Comparison of ENCODE assay signal across 14 cellular contexts in the genomic region with DNA sequence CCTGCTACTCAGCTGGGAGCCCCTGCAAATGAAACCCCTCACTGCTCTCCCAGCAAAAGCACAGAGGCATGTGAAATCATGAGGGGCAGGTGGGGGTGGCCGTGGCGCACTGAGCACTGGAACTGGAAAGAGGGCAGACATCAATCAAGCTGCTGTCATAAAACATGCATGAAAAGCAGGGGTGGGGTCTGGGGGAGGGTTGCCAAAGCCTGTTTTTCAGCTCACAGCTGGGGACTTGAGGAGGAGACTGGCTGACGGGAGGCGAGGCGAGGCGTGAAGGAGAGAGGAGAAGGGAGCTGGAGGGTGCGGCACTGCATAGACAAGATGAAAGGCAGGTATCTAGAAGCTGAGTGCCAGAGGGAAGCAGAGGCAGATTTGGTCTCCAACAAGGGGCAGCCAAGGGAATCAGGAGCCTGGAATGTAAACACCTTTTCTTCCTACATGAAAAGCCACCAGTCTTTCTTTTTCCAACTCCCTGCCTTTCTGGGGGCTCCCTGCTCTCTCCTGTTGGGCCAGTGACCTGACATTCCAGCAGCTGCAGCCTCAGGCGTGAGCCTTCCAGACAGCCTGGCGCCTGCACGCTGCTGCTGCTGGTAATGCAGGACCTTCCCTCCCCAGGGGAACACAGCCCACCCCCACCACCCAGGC.
DNase-seq lines count a peak whose midpoint lies in the region; ATAC-seq, FAIRE-seq and TF ChIP-seq lines count a peak whose summit lies in the region.
"Had no signal": no experiment of that assay in that cellular context is flagged by ENCODE, and none has a peak within 500 bp of the region (broad histone marks: within the 10 kb centered on the region; RNA-seq: fewer than 3 reads in every experiment).

No MANE protein-coding gene starts in this region.

- ATAC-seq in GM21576 (IDR thresholded peaks at IDR 0.05; ENCODE audit: unreplicated experiment), result no peak
- no peak for ATAC-seq in stimulated activated naive B cell treated with anti-CD40 and anti-IgM and Interleukin-4, amounts not matched to agents 10 μg/mL and 1 μg/mL and 100 μg/mL, for 72 hours (replicated peaks)
- ATAC-seq: A549 had no signal

- peak overlapping the region; percentile 19 for H3K4me2 ChIP-seq in astrocyte (ENCODE audit: low read length)
- H3K4me2 ChIP-seq: A549 had no signal

- peaks cover 37% of the 10 kb centered on the region for H3K27me3 Mint-ChIP-seq in astrocyte (ENCODE audit: low read depth, unreplicated experiment)
- H3K27me3 Mint-ChIP-seq in stimulated activated naive B cell treated with anti-CD40 and anti-IgM and Interleukin-4, amounts not matched to agents 10 μg/mL and 1 μg/mL and 100 μg/mL, for 72 hours, result peaks cover 39 to 78% of the 10 kb centered on the region in 2 donors

- H3K79me2 ChIP-seq in astrocyte (ENCODE audit: insufficient read depth, low read length), result no peaks in the 10 kb centered on the region
- H3K79me2 ChIP-seq: parathyroid adenoma had no signal

- no peak overlapping the region for H3K27ac ChIP-seq in astrocyte (ENCODE audit: low read depth, low read length)
- H3K27ac ChIP-seq: A549, parathyroid adenoma, upper lobe of left lung had no signal

- peaks cover 24% of the 10 kb centered on the region for H3K27me3 ChIP-seq in astrocyte (ENCODE audit: insufficient read depth, low read length)
- H3K27me3 ChIP-seq: upper lobe of left lung had no signal

- DNase-seq in SHP77 treated with DMSO at 0.1 percent for 48 hours (lab: John Stamatoyannopoulos, UW) (peak; percentile 22), SHP77 (lab: John Stamatoyannopoulos, UW) (no peak), astrocyte (ENCODE audit: low read depth) (no peak), kidney glomerular epithelial cell (lab: John Stamatoyannopoulos, UW) (peak; percentile 27), NAMALWA (ENCODE audit: low spot score) (no peak)
- DNase-seq in stimulated activated naive B cell treated with anti-CD40 and anti-IgM and Interleukin-4, amounts not matched to agents 10 μg/mL and 1 μg/mL and 100 μg/mL, for 72 hours, result no peak
- DNase-seq in central memory CD4-positive, alpha-beta T cell, result no peak
- DNase-seq: DND-41, T-helper 9 cell had no signal

- H2AFZ ChIP-seq in astrocyte (ENCODE audit: low read depth, low read length), result peak overlapping the region; percentile 4
- H2AFZ ChIP-seq: parathyroid adenoma had no signal

- H3K36me3 Mint-ChIP-seq in astrocyte (ENCODE audit: low read depth, unreplicated experiment), result no peaks in the 10 kb centered on the region
- no peaks in the 10 kb centered on the region for H3K36me3 Mint-ChIP-seq in stimulated activated naive B cell treated with anti-CD40 and anti-IgM and Interleukin-4, amounts not matched to agents 10 μg/mL and 1 μg/mL and 100 μg/mL, for 72 hours

- peaks cover 7% of the 10 kb centered on the region for H3K9me3 Mint-ChIP-seq in astrocyte (ENCODE audit: unreplicated experiment)
- H3K9me3 Mint-ChIP-seq in stimulated activated naive B cell treated with anti-CD40 and anti-IgM and Interleukin-4, amounts not matched to agents 10 μg/mL and 1 μg/mL and 100 μg/mL, for 72 hours, result no peaks in the 10 kb centered on the region

- H3K9me3 ChIP-seq in astrocyte (ENCODE audit: insufficient read depth, low read depth, low read length), result peaks cover 3% of the 10 kb centered on the region
- H3K9me3 ChIP-seq: A549, upper lobe of left lung had no signal

- peaks cover 10% of the 10 kb centered on the region for H3K4me1 Mint-ChIP-seq in astrocyte (ENCODE audit: low read depth, unreplicated experiment)
- H3K4me1 Mint-ChIP-seq in stimulated activated naive B cell treated with anti-CD40 and anti-IgM and Interleukin-4, amounts not matched to agents 10 μg/mL and 1 μg/mL and 100 μg/mL, for 72 hours, result no peaks in the 10 kb centered on the region

- no peak for TF ChIP-seq CTCF in astrocyte (IDR thresholded peaks at IDR 0.05; ENCODE audit: insufficient read depth, low read depth, low read length)

- H3K4me3 ChIP-seq in astrocyte (ENCODE audit: insufficient read depth, low read depth, low read length), result no peak overlapping the region
- H3K4me3 ChIP-seq: A549, upper lobe of left lung had no signal

- H3K27ac Mint-ChIP-seq in astrocyte (ENCODE audit: unreplicated experiment), result no peak overlapping the region
- no peak overlapping the region for H3K27ac Mint-ChIP-seq in stimulated activated naive B cell treated with anti-CD40 and anti-IgM and Interleukin-4, amounts not matched to agents 10 μg/mL and 1 μg/mL and 100 μg/mL, for 72 hours

- FAIRE-seq in astrocyte (lab: Jason Lieb, UNC), result no peak
- FAIRE-seq: A549, GM18507 had no signal

- no peak overlapping the region for H3K9ac ChIP-seq in astrocyte (ENCODE audit: low read length)
- H3K9ac ChIP-seq: parathyroid adenoma had no signal

- H3K4me1 ChIP-seq in astrocyte (ENCODE audit: insufficient read depth, low read length), result peaks cover 4% of the 10 kb centered on the region
- H3K4me1 ChIP-seq: A549, parathyroid adenoma had no signal

- no peak overlapping the region for H3K4me3 Mint-ChIP-seq in astrocyte (ENCODE audit: unreplicated experiment)
- no peak overlapping the region for H3K4me3 Mint-ChIP-seq in stimulated activated naive B cell treated with anti-CD40 and anti-IgM and Interleukin-4, amounts not matched to agents 10 μg/mL and 1 μg/mL and 100 μg/mL, for 72 hours

- H4K20me1 ChIP-seq in astrocyte (ENCODE audit: insufficient read depth, low read length), result no peaks in the 10 kb centered on the region

- no peaks in the 10 kb centered on the region for H3K36me3 ChIP-seq in astrocyte (ENCODE audit: insufficient read depth, low read length)
- H3K36me3 ChIP-seq: upper lobe of left lung had no signal

Comparison
In these comparisons a context has a peak if more than half of its experiments do, and no peak if none do; other contexts are left out.
1. DNase-seq: peak in SHP77 treated with DMSO at 0.1 percent for 48 hours (single experiment) and kidney glomerular epithelial cell (single experiment); none in SHP77 (0 of 2), astrocyte (single experiment), stimulated activated naive B cell treated with anti-CD40 and anti-IgM and Interleukin-4, amounts not matched to agents 10 μg/mL and 1 μg/mL and 100 μg/mL, for 72 hours (single experiment), NAMALWA (single experiment) and central memory CD4-positive, alpha-beta T cell (single experiment).